Comparison of ENCODE assay signal across 18 cellular contexts in the genomic region with DNA sequence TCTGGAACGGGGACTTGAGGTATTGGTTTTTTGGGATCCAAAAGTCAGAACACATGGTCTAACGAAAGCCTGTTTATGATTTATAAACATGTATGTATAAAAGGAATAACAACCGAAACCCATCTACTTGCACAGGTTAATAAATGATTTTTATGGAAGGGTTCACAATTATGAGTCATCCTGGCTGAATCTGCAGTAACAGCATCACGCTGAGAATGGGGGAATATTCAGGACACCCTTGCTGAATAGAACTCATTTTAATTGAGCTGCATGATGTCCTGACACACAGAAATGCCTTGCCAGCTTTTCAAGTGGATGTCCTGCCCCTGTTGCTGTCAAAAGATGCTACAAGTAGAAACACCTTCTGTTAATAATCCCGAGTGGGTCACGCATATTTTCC. TPM values are rescaled to one million over a fixed set of nuclear protein-coding genes. Genes with fewer than 3 reads are reported as not detected.
"Had no signal": no experiment of that assay in that cellular context is flagged by ENCODE, and none has a peak within 500 bp of the region (broad histone marks: within the 10 kb centered on the region; RNA-seq: fewer than 3 reads in every experiment).

No MANE protein-coding gene starts in this region.

- ATAC-seq: activated CD4-positive, alpha-beta T cell treated with anti-CD3 and anti-CD28 coated beads for 36 hours; activated CD8-positive, alpha-beta T cell treated with anti-CD3 and anti-CD28 coated beads for 36 hours; activated naive CD8-positive, alpha-beta T cell treated with anti-CD3 and anti-CD28 coated beads, Interleukin-2, amount 50 U/mL, for 24 hours; activated T-cell treated with anti-CD3 and anti-CD28 coated beads, Interleukin-2, amount 50 U/mL, for 72 hours; stimulated activated naive CD8-positive, alpha-beta T cell treated with anti-CD3 and anti-CD28 coated beads, Interleukin-15, amount 100 ng/mL, for 72 hours; upper lobe of right lung had no signal

- H3K27me3 ChIP-seq: testis had no signal

- H3K4me3 ChIP-seq: left ventricle myocardium inferior, testis, upper lobe of right lung had no signal

- H3K27me3 Mint-ChIP-seq: stimulated activated naive CD8-positive, alpha-beta T cell treated with anti-CD3 and anti-CD28 coated beads, Interleukin-15, amount 100 ng/mL, for 72 hours had no signal

- H3K27ac Mint-ChIP-seq: activated CD4-positive, alpha-beta T cell treated with anti-CD3 and anti-CD28 coated beads for 36 hours; activated CD8-positive, alpha-beta T cell treated with anti-CD3 and anti-CD28 coated beads for 36 hours; activated naive CD8-positive, alpha-beta T cell treated with anti-CD3 and anti-CD28 coated beads, Interleukin-2, amount 50 U/mL, for 24 hours; activated T-cell treated with anti-CD3 and anti-CD28 coated beads, Interleukin-2, amount 50 U/mL, for 72 hours; stimulated activated naive CD8-positive, alpha-beta T cell treated with anti-CD3 and anti-CD28 coated beads, Interleukin-15, amount 100 ng/mL, for 72 hours had no signal

- H3K4me3 Mint-ChIP-seq: activated CD4-positive, alpha-beta T cell treated with anti-CD3 and anti-CD28 coated beads for 36 hours; activated CD8-positive, alpha-beta T cell treated with anti-CD3 and anti-CD28 coated beads for 36 hours; activated naive CD8-positive, alpha-beta T cell treated with anti-CD3 and anti-CD28 coated beads, Interleukin-2, amount 50 U/mL, for 24 hours; activated T-cell treated with anti-CD3 and anti-CD28 coated beads, Interleukin-2, amount 50 U/mL, for 72 hours; stimulated activated naive CD8-positive, alpha-beta T cell treated with anti-CD3 and anti-CD28 coated beads, Interleukin-15, amount 100 ng/mL, for 72 hours had no signal

- H3K9me3 ChIP-seq: left ventricle myocardium inferior, testis, upper lobe of right lung had no signal

- H3K4me1 ChIP-seq: left ventricle myocardium inferior, testis, upper lobe of right lung had no signal

- H3K36me3 ChIP-seq: left ventricle myocardium inferior, upper lobe of right lung had no signal

- DNase-seq: activated CD4-positive, alpha-beta T cell treated with anti-CD3 and anti-CD28 coated beads for 36 hours; activated CD8-positive, alpha-beta memory T cell treated with anti-CD3 and anti-CD28 coated beads, Interleukin-2, amount 50 U/mL, for 4 hours; activated CD8-positive, alpha-beta T cell treated with anti-CD3 and anti-CD28 coated beads for 36 hours; activated naive CD4-positive, alpha-beta T cell; activated naive CD8-positive, alpha-beta T cell treated with anti-CD3 and anti-CD28 coated beads, Interleukin-2, amount 50 U/mL, for 24 hours; activated T-cell treated with anti-CD3 and anti-CD28 coated beads, Interleukin-2, amount 50 U/mL, for 72 hours; central memory CD4-positive, alpha-beta T cell; effector memory CD4-positive, alpha-beta T cell; erythroblast; left ventricle myocardium inferior; mesenchymal stem cell; stimulated activated CD4-positive, alpha-beta T cell treated with anti-CD3 and anti-CD28 coated beads, Interleukin-15, amount 100 ng/mL, for 24 hours; stimulated activated CD4-positive, alpha-beta T cell treated with anti-CD3 and anti-CD28 coated beads, Interleukin-4, amount 100 ng/mL, for 24 hours; stimulated activated naive CD8-positive, alpha-beta T cell treated with anti-CD3 and anti-CD28 coated beads, Interleukin-15, amount 100 ng/mL, for 72 hours; SW 1271; testis; upper lobe of right lung had no signal

- H3K9me3 Mint-ChIP-seq: activated CD8-positive, alpha-beta T cell treated with anti-CD3 and anti-CD28 coated beads for 36 hours; activated naive CD8-positive, alpha-beta T cell treated with anti-CD3 and anti-CD28 coated beads, Interleukin-2, amount 50 U/mL, for 24 hours; activated T-cell treated with anti-CD3 and anti-CD28 coated beads, Interleukin-2, amount 50 U/mL, for 72 hours; stimulated activated naive CD8-positive, alpha-beta T cell treated with anti-CD3 and anti-CD28 coated beads, Interleukin-15, amount 100 ng/mL, for 72 hours had no signal

- H3K27ac ChIP-seq: left ventricle myocardium inferior, testis, upper lobe of right lung had no signal

- H3K4me1 Mint-ChIP-seq: activated naive CD8-positive, alpha-beta T cell treated with anti-CD3 and anti-CD28 coated beads, Interleukin-2, amount 50 U/mL, for 24 hours; stimulated activated naive CD8-positive, alpha-beta T cell treated with anti-CD3 and anti-CD28 coated beads, Interleukin-15, amount 100 ng/mL, for 72 hours had no signal

RNA-seq across cellular contexts. Expression of a gene that starts 54.7 kb away (rescaled TPM):
- total RNA-seq: osteoblast had no signal
